8 cellular contexts compared by ENCODE assay signal in the genomic region with DNA sequence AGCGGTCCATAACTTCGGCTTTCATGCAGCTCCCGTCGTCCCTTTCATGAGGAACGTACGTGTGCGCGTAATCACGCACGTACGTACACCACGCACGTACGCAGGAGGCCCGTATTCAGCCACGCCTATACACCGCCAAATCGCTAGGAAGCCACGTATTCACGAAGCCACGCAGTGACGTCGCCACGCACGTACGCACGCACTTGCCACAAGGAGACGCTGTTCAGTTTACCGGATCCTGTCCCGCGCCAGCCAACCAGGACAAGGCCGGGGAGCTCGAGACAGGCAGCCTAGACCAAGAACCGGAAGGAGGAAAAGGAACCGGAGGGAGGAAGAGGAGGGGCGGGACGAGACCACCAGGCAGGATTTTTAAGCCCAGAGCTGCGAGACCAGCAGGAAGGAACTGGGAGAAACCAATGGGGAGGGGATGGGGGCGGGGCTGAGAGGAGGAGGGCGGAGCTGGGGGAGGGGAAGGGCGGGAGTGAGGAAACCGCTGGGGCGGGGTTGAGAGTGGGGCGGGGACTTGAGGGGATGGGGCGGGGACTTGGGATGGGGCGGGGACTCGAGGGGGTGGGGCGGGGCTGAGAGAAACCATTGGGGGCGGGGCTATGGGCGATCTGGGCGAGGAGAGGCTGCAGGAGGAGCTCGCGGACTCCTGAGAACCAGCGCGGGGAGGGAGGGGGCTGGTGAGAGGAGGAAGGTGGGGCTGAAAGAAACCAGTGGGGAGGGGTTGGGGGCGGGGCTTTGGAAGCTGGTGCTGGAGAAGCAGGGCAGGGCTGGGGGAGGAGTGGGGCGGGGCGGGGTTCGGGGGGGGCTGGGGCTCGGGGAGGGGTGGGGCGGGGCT. TPM values are rescaled to one million over a fixed set of nuclear protein-coding genes. Genes with fewer than 3 reads are reported as not detected.
A peak's percentile ranks its signal among the peaks of the same experiment; 100 is the strongest.
DNase-seq lines count a peak whose midpoint lies in the region; ATAC-seq, FAIRE-seq and TF ChIP-seq lines count a peak whose summit lies in the region.

A gene (minus strand): TSS at position 65 of the 844 bp plus-strand sequence. CDS start 4,617 bp downstream, outside the sequence.

- peak within 1 kb of the TSS; percentile 86 for H4K5ac ChIP-seq in H1 (ENCODE audit: insufficient read length, low read depth, low read length)

- peak within 1 kb of the TSS; percentile 85 for H3K4me3 Mint-ChIP-seq in Caco-2 (ENCODE audit: unreplicated experiment)
- H3K4me3 Mint-ChIP-seq in activated CD8-positive, alpha-beta memory T cell treated with anti-CD3 and anti-CD28 coated beads, Interleukin-2, amount 10 ng/mL, durations not matched to agents 7 days and 5 days: peak within 1 kb of the TSS; percentile 85
- peak within 1 kb of the TSS; percentile 100 for H3K4me3 Mint-ChIP-seq in memory B cell

- TF ChIP-seq RAD21 in H1 (IDR thresholded peaks at IDR 0.05 in 1 of 2, conservative IDR thresholded peaks at IDR 0.05 in 1 of 2; ENCODE audit: low read depth in 2 of 2, low read length in 2 of 2): peak in 1 of 2 experiments; percentile 18; a peak in 2 of 4 replicates

- no peak within 1 kb of the TSS for H4K91ac ChIP-seq in H1 (replicated peaks; ENCODE audit: insufficient read length, low read length)

- H3K36me3 Mint-ChIP-seq in Caco-2 (ENCODE audit: insufficient read depth, unreplicated experiment): peaks cover 7% of the 10 kb centered on the region
- H3K36me3 Mint-ChIP-seq in activated CD8-positive, alpha-beta memory T cell treated with anti-CD3 and anti-CD28 coated beads, Interleukin-2, amount 10 ng/mL, durations not matched to agents 7 days and 5 days: peaks cover 5% of the 10 kb centered on the region
- peaks cover 3% of the 10 kb centered on the region for H3K36me3 Mint-ChIP-seq in memory B cell

- H2BK5ac ChIP-seq in H1 (ENCODE audit: low read depth, low read length): no peak within 1 kb of the TSS

- no peak within 1 kb of the TSS for H3K23ac ChIP-seq in H1 (ENCODE audit: insufficient read length)

- H3K4me1 Mint-ChIP-seq in Caco-2 (ENCODE audit: low read depth, unreplicated experiment) (no peaks in the 10 kb centered on the region), memory B cell (peaks cover 16% of the 10 kb centered on the region)
- peaks cover 7% of the 10 kb centered on the region for H3K4me1 Mint-ChIP-seq in activated CD8-positive, alpha-beta memory T cell treated with anti-CD3 and anti-CD28 coated beads, Interleukin-2, amount 10 ng/mL, durations not matched to agents 7 days and 5 days

- H3K36me3 ChIP-seq in Caco-2 (ENCODE audit: control insufficient read depth, insufficient read depth, low read length) (no peaks in the 10 kb centered on the region), HUES48 (ENCODE audit: control insufficient read depth, insufficient read depth, low read length) (0 out of 2 replicates have a peak, but pooled peaks cover under 1% of the 10 kb centered on the region), NT2/D1 (ENCODE audit: insufficient read depth, insufficient read length, low read length) (peaks cover 3% of the 10 kb centered on the region), H1 (ENCODE audit: control insufficient read depth in 2 of 4, insufficient read depth in 4 of 4, low read length in 3 of 4) (no peaks in the 10 kb centered on the region; a peak in 1 of 8 replicates)

- no peak within 1 kb of the TSS; the same call in none of the 2 replicates for H3K18ac ChIP-seq in H1 (ENCODE audit: extremely low read depth, low read length)

- H3K14ac ChIP-seq in H1 (ENCODE audit: insufficient read length): no peak within 1 kb of the TSS

- H3K27ac ChIP-seq in HUES48 (ENCODE audit: low read depth, low read length): peak within 1 kb of the TSS; percentile 88
- peak within 1 kb of the TSS; percentile 63; the same call in 1 of the 2 replicates for H3K27ac ChIP-seq in H1 (ENCODE audit: low read depth, low read length)

- no peak within 1 kb of the TSS for H2BK20ac ChIP-seq in H1 (ENCODE audit: low read length)

- H2AFZ ChIP-seq in H1 (ENCODE audit: low read length): no peak within 1 kb of the TSS

- no peak within 1 kb of the TSS for H2AK5ac ChIP-seq in H1 (ENCODE audit: low read depth, low read length)

- H3K9me3 ChIP-seq in Caco-2: no peaks in the 10 kb centered on the region
- H3K9me3 ChIP-seq in HUES48 (ENCODE audit: control insufficient read depth, insufficient read depth, low read length): 0 out of 2 replicates have a peak, but pooled peaks cover under 1% of the 10 kb centered on the region
- H3K9me3 ChIP-seq in NT2/D1 (ENCODE audit: insufficient read depth, low read length): no peaks in the 10 kb centered on the region
- H3K9me3 ChIP-seq in H1 (ENCODE audit: insufficient read depth in 2 of 2, low read depth in 1 of 2, low read length in 1 of 2): no peaks in the 10 kb centered on the region

- no peak within 1 kb of the TSS for H2BK15ac ChIP-seq in H1 (ENCODE audit: low read length)

- TF ChIP-seq EP300 in H1 (IDR thresholded peaks at IDR 0.05; ENCODE audit: borderline replicate concordance in 1 of 2, low read depth in 2 of 2, low read length in 2 of 2): no peak

- TF ChIP-seq CTCF in Caco-2 (IDR thresholded peaks at IDR 0.05; ENCODE audit: insufficient read depth in 1 of 2, low read depth in 1 of 2, low read length in 1 of 2, severe bottlenecking in 1 of 2, unreplicated experiment in 1 of 2) (peak; percentile 41 to 66), H1 (IDR thresholded peaks at IDR 0.05; ENCODE audit: control extremely low read depth in 1 of 3, insufficient read depth in 1 of 3, low read depth in 1 of 3, low read length in 3 of 3) (peak; percentile 40 to 87 (median 81))

- no peaks in the 10 kb centered on the region; the same call in 1 of the 2 replicates for H3K23me2 ChIP-seq in H1 (ENCODE audit: low read depth, low read length)

- H3K79me1 ChIP-seq in H1 (ENCODE audit: low read depth, low read length): no peaks in the 10 kb centered on the region

- peaks cover 0 to 6% of the 10 kb centered on the region in 2 experiments; a peak in 2 of 4 replicates for H3K79me2 ChIP-seq in H1 (ENCODE audit: control insufficient read depth in 1 of 2, insufficient read depth in 2 of 2, low read length in 2 of 2)

- H3K4me3 ChIP-seq in Caco-2 (ENCODE audit: low read depth, low read length) (peak within 1 kb of the TSS; percentile 60), HUES48 (ENCODE audit: low read depth, low read length) (peak within 1 kb of the TSS; percentile 78), NT2/D1 (ENCODE audit: insufficient read length, low read depth) (peak within 1 kb of the TSS; percentile 68), H1 (ENCODE audit: extremely low read depth in 1 of 4, insufficient read depth in 2 of 4, low read depth in 3 of 4, low read length in 4 of 4) (peak within 1 kb of the TSS; percentile 54 to 81 (median 58))

- H4K8ac ChIP-seq in H1 (ENCODE audit: extremely low read depth, insufficient read depth, low read length): peak within 1 kb of the TSS; percentile 85

- H2BK12ac ChIP-seq in H1 (ENCODE audit: low read depth, low read length): no peak within 1 kb of the TSS

- DNase-seq in Caco-2 (peak; percentile 89 to 95), NT2/D1 (ENCODE audit: low read depth, low spot score) (peak; percentile 85), H1 (ENCODE audit: low read depth in 1 of 2, low spot score in 2 of 2) (peak; percentile 78 to 94), memory B cell (ENCODE audit: low spot score in 2 of 2) (peak; percentile 76 to 83)
- peak; percentile 97 for DNase-seq in activated CD8-positive, alpha-beta memory T cell treated with anti-CD3 and anti-CD28 coated beads, Interleukin-2, amount 10 ng/mL, durations not matched to agents 7 days and 5 days
- peak; percentile 63 for DNase-seq in stimulated activated CD8-positive, alpha-beta memory T cell treated with anti-CD3 and anti-CD28 coated beads, Interleukin-12 subunit alpha, Interleukin-12 subunit beta, amount 100 ng/mL, for 24 hours (ENCODE audit: extremely low read depth)

- H4K20me1 ChIP-seq in H1 (replicated peaks in 1 of 2; ENCODE audit: control insufficient read depth in 1 of 2, insufficient read depth in 2 of 2, low read length in 2 of 2): peaks cover 0 to 2% of the 10 kb centered on the region in 2 experiments

- H3K4me1 ChIP-seq in Caco-2 (no peaks in the 10 kb centered on the region), HUES48 (ENCODE audit: control insufficient read depth, insufficient read depth, low read length) (no peaks in the 10 kb centered on the region), NT2/D1 (ENCODE audit: insufficient read depth, insufficient read length) (no peaks in the 10 kb centered on the region), H1 (replicated peaks in 1 of 4; ENCODE audit: control insufficient read depth in 3 of 4, insufficient read depth in 4 of 4, low read length in 3 of 4) (peaks cover 0 to 5% (median 2%) of the 10 kb centered on the region in 4 experiments; a peak in 4 of 7 replicates)

- H3K9me3 Mint-ChIP-seq in Caco-2 (ENCODE audit: unreplicated experiment) (no peaks in the 10 kb centered on the region), memory B cell (no peaks in the 10 kb centered on the region)
- no peaks in the 10 kb centered on the region for H3K9me3 Mint-ChIP-seq in activated CD8-positive, alpha-beta memory T cell treated with anti-CD3 and anti-CD28 coated beads, Interleukin-2, amount 10 ng/mL, durations not matched to agents 7 days and 5 days (ENCODE audit: low read depth)

- peak within 1 kb of the TSS; percentile 77 to 82 for H3K4me2 ChIP-seq in H1 (ENCODE audit: insufficient read depth in 1 of 2, low read depth in 2 of 2, low read length in 2 of 2)

- H3K27ac Mint-ChIP-seq in Caco-2 (ENCODE audit: unreplicated experiment) (peak within 1 kb of the TSS; percentile 98), memory B cell (peak within 1 kb of the TSS; percentile 99)
- H3K27ac Mint-ChIP-seq in activated CD8-positive, alpha-beta memory T cell treated with anti-CD3 and anti-CD28 coated beads, Interleukin-2, amount 10 ng/mL, durations not matched to agents 7 days and 5 days: peak within 1 kb of the TSS; percentile 97

- BruUV-seq in Caco-2 (replicated peaks; lab: Mats Ljungman, UMichigan): no TSS peak

- no peaks in the 10 kb centered on the region for H3K27me3 ChIP-seq in Caco-2 (replicated peaks; ENCODE audit: control insufficient read depth, insufficient read depth, low read length)
- H3K27me3 ChIP-seq in HUES48 (ENCODE audit: control insufficient read depth, insufficient read depth, low read length): no peaks in the 10 kb centered on the region
- H3K27me3 ChIP-seq in NT2/D1 (ENCODE audit: insufficient read depth, insufficient read length): no peaks in the 10 kb centered on the region
- no peaks in the 10 kb centered on the region for H3K27me3 ChIP-seq in H1 (replicated peaks in 1 of 4; ENCODE audit: control insufficient read depth in 3 of 4, extremely low read depth in 1 of 4, insufficient read depth in 3 of 4, low read length in 3 of 4)

- no peaks in the 10 kb centered on the region for H3K27me3 Mint-ChIP-seq in Caco-2 (ENCODE audit: insufficient read depth, unreplicated experiment)
- H3K27me3 Mint-ChIP-seq in activated CD8-positive, alpha-beta memory T cell treated with anti-CD3 and anti-CD28 coated beads, Interleukin-2, amount 10 ng/mL, durations not matched to agents 7 days and 5 days: no peaks in the 10 kb centered on the region
- H3K27me3 Mint-ChIP-seq in memory B cell: no peaks in the 10 kb centered on the region

- H3K56ac ChIP-seq in H1 (replicated peaks; ENCODE audit: insufficient read length, low read depth, low read length): no peak within 1 kb of the TSS

- WGBS in H1 (ENCODE audit: extremely low coverage in 1 of 2, insufficient coverage in 1 of 2, insufficient read length in 1 of 2, insufficient replicate concordance in 2 of 2, low coverage in 1 of 2, low lambda C conversion rate in 2 of 2, missing lambda C conversion rate in 1 of 2), 2 experiments: 0% methylated on average over 14 of the region's 61 CpGs; no CpG with 5 or more reads in 1 of the 2 experiments

- intact Hi-C loops in Caco-2 (cut with micrococcal nuclease; ENCODE audit: unreplicated experiment): no loop called here

- CTCF ChIA-PET in Caco-2 (lab: Charles Lee): interaction anchor here (0.6 to 0.8 kb wide), 4 partner anchors 43 to 755 kb away, joined by 3 to 6 read pairs (median 5); a partner anchor contains a TSS
- CTCF ChIA-PET in activated CD8-positive, alpha-beta memory T cell treated with anti-CD3 and anti-CD28 coated beads, Interleukin-2, amount 10 ng/mL, durations not matched to agents 7 days and 5 days (lab: Charles Lee): interaction anchor here (0.6 to 2.3 kb wide), 6 partner anchors 13 to 426 kb away, joined by 3 to 9 read pairs (median 4); a partner anchor contains a TSS
- CTCF ChIA-PET in H1 (lab: Charles Lee; ENCODE audit: partially characterized antibody): interaction anchor here (0.6 to 1.7 kb wide), 8 partner anchors 11 to 632 kb away, joined by 3 to 5 read pairs (median 4); a partner anchor contains a TSS

- peak within 1 kb of the TSS; percentile 70 for H3K9ac ChIP-seq in HUES48 (ENCODE audit: low read depth, low read length)
- H3K9ac ChIP-seq in NT2/D1 (ENCODE audit: insufficient read length, low read depth): peak within 1 kb of the TSS; percentile 79
- peak within 1 kb of the TSS; percentile 40 to 80 (median 68) for H3K9ac ChIP-seq in H1 (replicated peaks in 1 of 4; ENCODE audit: extremely low read depth in 1 of 4, low read depth in 3 of 4, low read length in 3 of 4)

- TF ChIP-seq POLR2A in H1 (IDR thresholded peaks at IDR 0.05; ENCODE audit: control extremely low read depth in 1 of 2, low read depth in 2 of 2, low read length in 2 of 2): no peak

- no peak within 1 kb of the TSS for H2BK120ac ChIP-seq in H1 (replicated peaks; ENCODE audit: low read depth, low read length)

- H3K4ac ChIP-seq in H1 (replicated peaks; ENCODE audit: insufficient read length, low read depth, low read length): no peak within 1 kb of the TSS

- peak; percentile 99 for FAIRE-seq in H1 (lab: Jason Lieb, UNC)

- POLR2A ChIA-PET in Caco-2 (lab: Charles Lee) (interaction anchor here (0.5 to 1.2 kb wide), 8 partner anchors 10 to 1054 kb away, joined by 3 to 11 read pairs (median 4); a partner anchor contains a TSS), H1 (lab: Charles Lee; ENCODE audit: partially characterized antibody) (interaction anchor here (0.6 kb wide), 1 partner anchor 389 kb away, joined by 3 read pairs; no protein-coding TSS in a partner anchor)

- ATAC-seq in GM21390 (IDR thresholded peaks at IDR 0.05; ENCODE audit: unreplicated experiment) (peak; percentile 73), memory B cell (ENCODE audit: low read depth) (peak; percentile 65)
- peak; percentile 52 for ATAC-seq in activated CD8-positive, alpha-beta memory T cell treated with anti-CD3 and anti-CD28 coated beads, Interleukin-2, amount 10 ng/mL, durations not matched to agents 7 days and 5 days

RNA-seq across cellular contexts. Expression of the gene that starts here (rescaled TPM):
- total RNA-seq in Caco-2 (2022): 28.0 and 32.1 TPM in 2 replicates
- 10 to 100 TPM; 53.4 to 73.7 TPM for total RNA-seq in activated CD8-positive, alpha-beta memory T cell treated with anti-CD3 and anti-CD28 coated beads, Interleukin-2, amount 10 ng/mL, durations not matched to agents 7 days and 5 days
- total RNA-seq in H1 (2021; fragmentation: NEBNext Ultra II Directional; extraction: Animal tissue kit (Norgen Biotek cat#: 25700)): 22.5 and 25.5 TPM in 2 replicates
- polyA plus RNA-seq in H1 (2011; rRNA removed): 19.0 and 25.5 TPM in 2 replicates
- polyA plus RNA-seq in H1 (2011; cell fraction: cytosol; rRNA removed): 31.0 TPM
- polyA plus RNA-seq in H1 (2011; cell fraction: nucleus; rRNA removed): 49.7 TPM
- 23.7 to 32.2 TPM (median 28.6 TPM) in 4 replicates for polyA plus RNA-seq in H1 (2012, experiment 1 of 2)
- polyA plus RNA-seq in H1 (2012, experiment 2 of 2): 24.4 TPM
- polyA plus RNA-seq in H1 (2013, experiment 1 of 2): 18.0 TPM
- 17.6 TPM for polyA plus RNA-seq in H1 (2013, experiment 2 of 2)
- 17.6 and 26.2 TPM in 2 replicates for polyA minus RNA-seq in H1 (2011; rRNA and poly(A)+ RNA removed)
- polyA minus RNA-seq in H1 (2011; cell fraction: cytosol; rRNA and poly(A)+ RNA removed): 12.8 TPM
- 21.7 TPM for polyA minus RNA-seq in H1 (2011; cell fraction: nucleus; rRNA and poly(A)+ RNA removed)

Comparison
In these comparisons a context has a peak if more than half of its experiments do, and no peak if none do; other contexts are left out.
1. Peak in every context shown above with its lines: DNase-seq, ATAC-seq, H3K4me3 ChIP-seq and H3K27ac ChIP-seq.